Comparison of ENCODE assay signal across 8 cellular contexts in the genomic region with DNA sequence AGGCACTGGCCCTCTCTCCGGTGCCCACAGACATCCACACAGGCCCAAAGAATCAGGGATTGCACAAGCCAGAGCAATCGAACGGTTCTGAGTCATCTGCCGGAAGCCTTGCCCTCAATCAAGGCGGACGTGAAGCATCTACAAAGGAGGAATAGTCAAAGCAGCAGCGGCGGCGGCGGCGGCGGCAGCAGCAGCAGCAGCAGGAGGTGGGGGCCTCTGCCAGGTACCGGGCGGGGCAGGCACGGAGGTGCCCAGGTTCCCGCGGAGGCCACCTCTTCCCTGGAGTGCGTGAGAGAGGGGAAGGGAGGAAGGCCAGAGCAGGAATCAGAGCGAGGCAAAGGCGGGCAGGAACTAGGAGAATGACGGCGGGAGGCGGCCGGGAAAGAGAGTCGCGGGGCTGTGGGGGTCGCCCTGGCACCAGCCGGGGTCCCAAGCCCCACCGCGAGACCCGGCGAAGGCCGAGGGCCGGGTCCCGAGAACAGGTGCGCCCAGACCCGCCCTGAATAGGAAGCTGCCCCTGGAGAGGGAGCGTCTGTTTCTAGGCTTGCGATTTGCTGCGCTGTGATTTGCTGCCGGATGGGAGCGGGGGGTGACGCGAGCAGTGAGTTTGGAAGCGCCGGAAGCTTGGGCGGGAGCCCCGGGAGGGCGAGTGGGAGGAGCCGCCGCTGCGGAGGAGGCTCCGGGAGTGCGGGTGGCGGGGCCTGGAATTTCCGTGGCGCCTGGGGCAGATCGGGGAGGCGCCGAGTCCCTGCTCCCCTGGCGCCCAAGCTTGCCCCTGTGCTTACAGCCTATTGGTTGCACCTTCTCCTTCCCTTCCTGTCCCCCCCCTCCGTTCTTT. TPM values are rescaled to one million over a fixed set of nuclear protein-coding genes. Genes with fewer than 3 reads are reported as not detected.
A peak's percentile ranks its signal among the peaks of the same experiment; 100 is the strongest.
DNase-seq lines count a peak whose midpoint lies in the region; ATAC-seq and TF ChIP-seq lines count a peak whose summit lies in the region.

A gene with protein sequence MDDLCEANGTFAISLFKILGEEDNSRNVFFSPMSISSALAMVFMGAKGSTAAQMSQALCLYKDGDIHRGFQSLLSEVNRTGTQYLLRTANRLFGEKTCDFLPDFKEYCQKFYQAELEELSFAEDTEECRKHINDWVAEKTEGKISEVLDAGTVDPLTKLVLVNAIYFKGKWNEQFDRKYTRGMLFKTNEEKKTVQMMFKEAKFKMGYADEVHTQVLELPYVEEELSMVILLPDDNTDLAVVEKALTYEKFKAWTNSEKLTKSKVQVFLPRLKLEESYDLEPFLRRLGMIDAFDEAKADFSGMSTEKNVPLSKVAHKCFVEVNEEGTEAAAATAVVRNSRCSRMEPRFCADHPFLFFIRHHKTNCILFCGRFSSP (plus strand): TSS at position 117 of the 838 bp plus-strand sequence. CDS start 8,228 bp downstream, outside the sequence.

- peak within 1 kb of the TSS; percentile 80 for H3K27ac ChIP-seq in WERI-Rb-1
- H3K27ac ChIP-seq in breast epithelium: peak within 1 kb of the TSS; percentile 99
- peak within 1 kb of the TSS; percentile 91 to 100 (median 98) for H3K27ac ChIP-seq in skin epidermis

- H3K9me3 ChIP-seq in WERI-Rb-1 (ENCODE audit: severe bottlenecking) (no peaks in the 10 kb centered on the region), breast epithelium (no peaks in the 10 kb centered on the region)

- H3K27me3 ChIP-seq in WERI-Rb-1 (ENCODE audit: insufficient read depth, low read depth, severe bottlenecking) (no peaks in the 10 kb centered on the region), breast epithelium (no peaks in the 10 kb centered on the region)

- H3K36me3 ChIP-seq in WERI-Rb-1 (no peaks in the 10 kb centered on the region; the same call in 1 of the 2 replicates), breast epithelium (no peaks in the 10 kb centered on the region)

- H3K4me1 ChIP-seq in breast epithelium: peaks cover 0 to 7% of the 10 kb centered on the region in 2 donors

- intact Hi-C loops in breast epithelium (cut with DNase I; ENCODE audit: low total_unique reads): no loop called here

- peak; percentile 79 for DNase-seq in NCI-H2081 treated with DMSO at 0.1 percent for 48 hours (lab: John Stamatoyannopoulos, UW)
- peak; percentile 97 for DNase-seq in WERI-Rb-1
- peak; percentile 94 to 95 for DNase-seq in breast epithelium (ENCODE audit: low spot score in 2 of 2)
- DNase-seq in iPS-NIHi11 (ENCODE audit: low spot score): peak; percentile 92
- no peak for DNase-seq in OCI-M2 (lab: John Stamatoyannopoulos, UW; ENCODE audit: unreplicated experiment)

- no peak; the same call in 1 of the 2 replicates for TF ChIP-seq CTCF in WERI-Rb-1 (IDR thresholded peaks at IDR 0.05; ENCODE audit: low read depth, low read length)
- no peak for TF ChIP-seq CTCF in breast epithelium (IDR thresholded peaks at IDR 0.05)

- H3K4me3 ChIP-seq in WERI-Rb-1 (ENCODE audit: low read depth, low read length) (peak within 1 kb of the TSS; percentile 91), breast epithelium (peak within 1 kb of the TSS; percentile 85 to 93 (median 88)), skin epidermis (peak within 1 kb of the TSS; percentile 71 to 90 (median 83))

- TF ChIP-seq POLR2A in breast epithelium (IDR thresholded peaks at IDR 0.05): peak; percentile 74

- ATAC-seq in GM18508 (IDR thresholded peaks at IDR 0.05; ENCODE audit: insufficient read depth, unreplicated experiment): peak; percentile 80
- peak; percentile 93 for ATAC-seq in HG03025 (IDR thresholded peaks at IDR 0.05; ENCODE audit: low FRiP score, unreplicated experiment)

RNA-seq across cellular contexts. Expression of the gene that starts here (rescaled TPM):
- total RNA-seq in breast epithelium: 10 to 100 TPM; 13.1 to 16.0 (median 13.5) TPM
